Comparison of ENCODE assay signal across 23 cellular contexts in the genomic region with DNA sequence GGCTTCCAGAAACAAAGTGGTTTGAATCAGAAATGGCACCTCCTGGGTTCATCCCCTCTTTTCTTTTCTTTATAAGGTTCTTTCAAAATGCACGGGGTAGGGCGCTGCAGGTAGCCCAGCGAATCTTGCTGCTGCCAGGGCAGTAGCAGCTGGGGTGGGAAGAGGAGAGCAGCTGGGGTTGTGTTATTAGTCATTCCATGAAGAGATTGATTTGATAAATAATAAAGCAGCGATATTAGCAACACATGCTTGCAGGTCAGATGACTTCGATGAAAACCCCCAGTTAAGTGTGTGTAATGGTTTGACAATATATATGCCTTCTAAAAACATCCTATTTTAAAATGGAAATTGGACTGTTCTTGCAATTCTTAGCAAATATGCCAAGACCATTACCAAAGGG.
DNase-seq lines count a peak whose midpoint lies in the region; ATAC-seq and TF ChIP-seq lines count a peak whose summit lies in the region.
"Had no signal": no experiment of that assay in that cellular context is flagged by ENCODE, and none has a peak within 500 bp of the region (broad histone marks: within the 10 kb centered on the region; RNA-seq: fewer than 3 reads in every experiment).

No MANE protein-coding gene starts in this region.

- ATAC-seq in activated CD4-positive, CD25-positive, alpha-beta regulatory T cell treated with anti-CD3 and anti-CD28 coated beads, Interleukin-2, amount 50 U/mL, for 24 hours: peak; percentile 67 to 75
- no peak for ATAC-seq in GM21390 (IDR thresholded peaks at IDR 0.05; ENCODE audit: unreplicated experiment)
- ATAC-seq: activated CD4-positive, alpha-beta T cell treated with anti-CD3 and anti-CD28 coated beads for 36 hours; stimulated activated naive CD8-positive, alpha-beta T cell treated with anti-CD3 and anti-CD28 coated beads, Interleukin-15, amount 100 ng/mL, for 72 hours had no signal

- H3K9me3 ChIP-seq in WERI-Rb-1 (ENCODE audit: severe bottlenecking) (no peaks in the 10 kb centered on the region), Peyer's patch (no peaks in the 10 kb centered on the region)
- H3K9me3 ChIP-seq: neutrophil, right atrium auricular region had no signal

- TF ChIP-seq POLR2A in Peyer's patch (IDR thresholded peaks at IDR 0.05): no peak

- peaks cover 0 to 17% (median 2%) of the 10 kb centered on the region in 4 donors for H3K4me1 ChIP-seq in Peyer's patch

- DNase-seq in activated CD4-positive, CD25-positive, alpha-beta regulatory T cell (lab: John Stamatoyannopoulos, UW): no peak
- DNase-seq in NCI-H2171 treated with DMSO at 0.1 percent for 48 hours (lab: John Stamatoyannopoulos, UW): peak; percentile 96
- DNase-seq in WERI-Rb-1: no peak
- no peak for DNase-seq in Peyer's patch
- no peak for DNase-seq in activated CD4-positive, alpha-beta T cell treated with anti-CD3 and anti-CD28 coated beads, Interleukin-2, amount 50 U/mL, for 4 hours
- no peak for DNase-seq in NCI-H2029 treated with DMSO at 0.1 percent for 48 hours (lab: John Stamatoyannopoulos, UW)
- DNase-seq: activated CD4-positive, alpha-beta T cell treated with anti-CD3 and anti-CD28 coated beads for 36 hours; activated gamma-delta T cell; CD4-positive, alpha-beta T cell; effector CD8-positive, alpha-beta T cell; EL; hippocampal formation; IMR-90; kidney glomerular epithelial cell; MV-4-11; PC-9; stimulated activated naive CD8-positive, alpha-beta T cell treated with anti-CD3 and anti-CD28 coated beads, Interleukin-15, amount 100 ng/mL, for 72 hours; T1000 had no signal

- H3K4me3 ChIP-seq in WERI-Rb-1 (ENCODE audit: low read depth, low read length): no peak overlapping the region
- no peak overlapping the region for H3K4me3 ChIP-seq in Peyer's patch
- H3K4me3 ChIP-seq: PC-9, right atrium auricular region, SK-N-MC had no signal

- H3K36me3 ChIP-seq in WERI-Rb-1: peaks cover 17% of the 10 kb centered on the region
- H3K36me3 ChIP-seq in Peyer's patch: no peaks in the 10 kb centered on the region
- H3K36me3 ChIP-seq: neutrophil, right atrium auricular region had no signal

- TF ChIP-seq CTCF in WERI-Rb-1 (IDR thresholded peaks at IDR 0.05; ENCODE audit: low read depth, low read length) (no peak), Peyer's patch (IDR thresholded peaks at IDR 0.05) (no peak)

- H3K27me3 ChIP-seq in WERI-Rb-1 (ENCODE audit: insufficient read depth, low read depth, severe bottlenecking) (no peaks in the 10 kb centered on the region), Peyer's patch (no peaks in the 10 kb centered on the region)
- H3K27me3 ChIP-seq: neutrophil, right atrium auricular region had no signal

- H3K27ac ChIP-seq in WERI-Rb-1 (peak overlapping the region; percentile 92), Peyer's patch (no peak overlapping the region)
- H3K27ac ChIP-seq: neutrophil, PC-9, right atrium auricular region, SK-N-MC had no signal
